In the genomic region with DNA sequence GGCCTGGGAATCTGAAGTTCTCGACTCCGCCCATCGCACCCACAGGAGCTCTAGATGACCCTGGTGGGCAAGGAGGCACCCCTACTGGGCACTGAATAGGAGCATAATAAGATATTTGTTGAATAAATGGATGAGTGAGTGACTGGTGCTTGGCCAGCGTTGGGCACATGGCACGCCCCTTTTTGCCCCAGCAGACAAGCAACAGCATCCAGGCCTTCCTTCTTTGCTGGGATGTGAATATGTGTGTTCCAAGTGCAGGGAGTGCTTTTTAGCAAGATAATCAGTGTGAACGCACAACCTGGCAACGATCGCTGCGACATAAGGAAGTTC, we compare ENCODE assay signal across 9 cellular contexts. TPM values are rescaled to one million over a fixed set of nuclear protein-coding genes. Genes with fewer than 3 reads are reported as not detected.
DNase-seq lines count a peak whose midpoint lies in the region; ATAC-seq lines count a peak whose summit lies in the region.
"Had no signal": no experiment of that assay in that cellular context is flagged by ENCODE, and none has a peak within 500 bp of the region (broad histone marks: within the 10 kb centered on the region; RNA-seq: fewer than 3 reads in every experiment).

No MANE protein-coding gene starts in this region.

- H3K4me3 Mint-ChIP-seq in central memory CD8-positive, alpha-beta T cell: peak overlapping the region; percentile 99

- H3K27ac Mint-ChIP-seq in central memory CD8-positive, alpha-beta T cell (ENCODE audit: low read depth): peak overlapping the region; percentile 93

- H3K9me3 ChIP-seq in mononuclear cell (ENCODE audit: low read depth, low read length): no peaks in the 10 kb centered on the region

- peak overlapping the region; percentile 94 for H3K4me3 ChIP-seq in mononuclear cell (ENCODE audit: low read length)

- H3K9me3 Mint-ChIP-seq in central memory CD8-positive, alpha-beta T cell: no peaks in the 10 kb centered on the region

- DNase-seq in DMS53 (lab: John Stamatoyannopoulos, UW) (peak; percentile 87), Kasumi-1 (lab: John Stamatoyannopoulos, UW) (peak; percentile 77 to 94), NCI-H1694 treated with DMSO at 0.1 percent for 48 hours (lab: John Stamatoyannopoulos, UW) (no peak)
- DNase-seq in central memory CD8-positive, alpha-beta T cell (ENCODE audit: low spot score in 2 of 2): no peak
- no peak for DNase-seq in stimulated activated CD4-positive, alpha-beta T cell treated with anti-CD3 and anti-CD28 coated beads, Interleukin-12 subunit alpha, Interleukin-12 subunit beta, amount 100 ng/mL, for 4 hours

- H3K27me3 ChIP-seq in mononuclear cell (ENCODE audit: insufficient read depth, low read length): no peaks in the 10 kb centered on the region

- peak; percentile 22 for ATAC-seq in GM21619 (IDR thresholded peaks at IDR 0.05; ENCODE audit: unreplicated experiment)
- peak; percentile 11 for ATAC-seq in central memory CD8-positive, alpha-beta T cell (replicated peaks; ENCODE audit: extremely low read depth, poor library complexity, severe bottlenecking)
- ATAC-seq in GM18520 (IDR thresholded peaks at IDR 0.05; ENCODE audit: unreplicated experiment): no peak

- H3K4me1 Mint-ChIP-seq in central memory CD8-positive, alpha-beta T cell: peaks cover 35% of the 10 kb centered on the region

- H3K27me3 Mint-ChIP-seq in central memory CD8-positive, alpha-beta T cell: no peaks in the 10 kb centered on the region

- H3K36me3 Mint-ChIP-seq in central memory CD8-positive, alpha-beta T cell (ENCODE audit: insufficient read depth): peaks cover 10% of the 10 kb centered on the region

- peaks cover 45% of the 10 kb centered on the region for H3K4me1 ChIP-seq in mononuclear cell (ENCODE audit: insufficient read depth, low read length)

RNA-seq across cellular contexts. Expression of gene CELF1, which starts 0.5 kb away (rescaled TPM):
- 142 TPM for total RNA-seq in mononuclear cell

RNA-seq across cellular contexts. Expression of gene PTPMT1, which starts 12.0 kb away (rescaled TPM):
- total RNA-seq in mononuclear cell: 57.9 TPM

RNA-seq across cellular contexts. Expression of gene KBTBD4, which starts 25.4 kb away (rescaled TPM):
- total RNA-seq in mononuclear cell: 43.7 TPM

RNA-seq across cellular contexts. Expression of gene NDUFS3, which starts 25.5 kb away (rescaled TPM):
- total RNA-seq in mononuclear cell: 35.3 TPM

RNA-seq across cellular contexts. Expression of gene FAM180B, which starts 33.1 kb away (rescaled TPM):
- total RNA-seq in mononuclear cell: not detected
- total RNA-seq: RPMI7951 had no signal

Comparison
In these comparisons a context has a peak if more than half of its experiments do, and no peak if none do; other contexts are left out.
1. DNase-seq: peak in DMS53 (single experiment) and Kasumi-1 (2 of 2); none in central memory CD8-positive, alpha-beta T cell (0 of 2), NCI-H1694 treated with DMSO at 0.1 percent for 48 hours (single experiment) and stimulated activated CD4-positive, alpha-beta T cell treated with anti-CD3 and anti-CD28 coated beads, Interleukin-12 subunit alpha, Interleukin-12 subunit beta, amount 100 ng/mL, for 4 hours (single experiment).